Comparison of ENCODE assay signal across 10 cellular contexts in the genomic region with DNA sequence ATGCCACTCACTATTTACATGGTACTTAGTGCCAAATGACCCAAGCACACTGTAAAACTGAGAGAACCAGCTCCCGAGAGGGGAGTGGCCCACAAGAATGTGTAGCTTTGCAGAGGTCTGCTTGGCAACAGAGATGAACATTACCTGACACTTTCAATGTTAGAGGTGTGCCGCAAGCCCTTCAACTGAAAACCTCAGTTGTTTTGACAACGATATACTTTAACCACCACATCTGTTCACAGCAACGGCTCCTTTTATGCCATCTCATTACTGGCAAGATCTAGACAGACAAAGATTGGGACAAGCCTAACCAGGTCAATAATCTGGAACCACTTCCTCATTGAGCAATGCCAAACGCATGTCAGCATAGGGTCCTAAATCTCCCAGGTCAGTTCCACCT. TPM values are rescaled to one million over a fixed set of nuclear protein-coding genes. Genes with fewer than 3 reads are reported as not detected.
DNase-seq lines count a peak whose midpoint lies in the region; ATAC-seq and TF ChIP-seq lines count a peak whose summit lies in the region.
"Had no signal": no experiment of that assay in that cellular context is flagged by ENCODE, and none has a peak within 500 bp of the region (broad histone marks: within the 10 kb centered on the region; RNA-seq: fewer than 3 reads in every experiment).

No MANE protein-coding gene starts in this region.

- no peak overlapping the region for H3K27ac Mint-ChIP-seq in activated CD8-positive, alpha-beta T cell treated with anti-CD3 and anti-CD28 coated beads for 36 hours
- H3K27ac Mint-ChIP-seq: brain had no signal

- no peak for TF ChIP-seq CTCF in activated CD8-positive, alpha-beta T cell treated with anti-CD3 and anti-CD28 coated beads for 36 hours (IDR thresholded peaks at IDR 0.05)

- intact Hi-C loops in activated CD8-positive, alpha-beta T cell treated with anti-CD3 and anti-CD28 coated beads for 36 hours (cut with micrococcal nuclease) = no loop called here

- H3K4me1 Mint-ChIP-seq in activated CD8-positive, alpha-beta T cell treated with anti-CD3 and anti-CD28 coated beads for 36 hours (ENCODE audit: low read depth) = peaks cover 5% of the 10 kb centered on the region
- H3K4me1 Mint-ChIP-seq: brain had no signal

- H3K36me3 Mint-ChIP-seq in activated CD8-positive, alpha-beta T cell treated with anti-CD3 and anti-CD28 coated beads for 36 hours (ENCODE audit: low read depth) = no peaks in the 10 kb centered on the region
- H3K36me3 Mint-ChIP-seq: brain had no signal

- H3K27me3 Mint-ChIP-seq in activated CD8-positive, alpha-beta T cell treated with anti-CD3 and anti-CD28 coated beads for 36 hours = no peaks in the 10 kb centered on the region

- H3K9me3 Mint-ChIP-seq in activated CD8-positive, alpha-beta T cell treated with anti-CD3 and anti-CD28 coated beads for 36 hours = no peaks in the 10 kb centered on the region
- H3K9me3 Mint-ChIP-seq: brain had no signal

- POLR2A ChIA-PET in activated CD8-positive, alpha-beta T cell treated with anti-CD3 and anti-CD28 coated beads for 36 hours (lab: Charles Lee) = no interaction called here

- ATAC-seq in GM18868 (IDR thresholded peaks at IDR 0.05; ENCODE audit: unreplicated experiment) (peak; percentile 62), HG03354 (IDR thresholded peaks at IDR 0.05; ENCODE audit: poor library complexity, severe bottlenecking, unreplicated experiment) (peak; percentile 70)
- no peak for ATAC-seq in activated CD8-positive, alpha-beta T cell treated with anti-CD3 and anti-CD28 coated beads for 36 hours

- peak; percentile 7 for DNase-seq in activated CD8-positive, alpha-beta T cell treated with anti-CD3 and anti-CD28 coated beads for 36 hours
- DNase-seq in mucosa of gallbladder (ENCODE audit: low spot score) = peak; percentile 72
- no peak for DNase-seq in nucleus accumbens (lab: John Stamatoyannopoulos, UW)
- DNase-seq in anterior cingulate cortex (lab: John Stamatoyannopoulos, UW) = no peak
- no peak for DNase-seq in superior temporal gyrus (ENCODE audit: extremely low spot score)
- DNase-seq: kidney, NCI-H82 had no signal

- CTCF ChIA-PET in activated CD8-positive, alpha-beta T cell treated with anti-CD3 and anti-CD28 coated beads for 36 hours (lab: Charles Lee) = interaction anchor here (1.2 kb wide), 1 partner anchor 211 kb away, joined by 3 read pairs; no protein-coding TSS in a partner anchor

- no peak overlapping the region for H3K4me3 Mint-ChIP-seq in activated CD8-positive, alpha-beta T cell treated with anti-CD3 and anti-CD28 coated beads for 36 hours
- H3K4me3 Mint-ChIP-seq: brain had no signal

RNA-seq across cellular contexts. Expression of a gene that starts 23.7 kb away (rescaled TPM):
- under 1 TPM; 0.29 to 0.58 TPM for total RNA-seq in activated CD8-positive, alpha-beta T cell treated with anti-CD3 and anti-CD28 coated beads for 36 hours
- 6.2 TPM for total RNA-seq in mucosa of gallbladder

Comparison
In these comparisons a context has a peak if more than half of its experiments do, and no peak if none do; other contexts are left out.
1. DNase-seq: peak in activated CD8-positive, alpha-beta T cell treated with anti-CD3 and anti-CD28 coated beads for 36 hours (single experiment) and mucosa of gallbladder (single experiment); none in nucleus accumbens (0 of 56), anterior cingulate cortex (0 of 58) and superior temporal gyrus (single experiment).